Comparison of ENCODE assay signal across 1 cellular context in the genomic region with DNA sequence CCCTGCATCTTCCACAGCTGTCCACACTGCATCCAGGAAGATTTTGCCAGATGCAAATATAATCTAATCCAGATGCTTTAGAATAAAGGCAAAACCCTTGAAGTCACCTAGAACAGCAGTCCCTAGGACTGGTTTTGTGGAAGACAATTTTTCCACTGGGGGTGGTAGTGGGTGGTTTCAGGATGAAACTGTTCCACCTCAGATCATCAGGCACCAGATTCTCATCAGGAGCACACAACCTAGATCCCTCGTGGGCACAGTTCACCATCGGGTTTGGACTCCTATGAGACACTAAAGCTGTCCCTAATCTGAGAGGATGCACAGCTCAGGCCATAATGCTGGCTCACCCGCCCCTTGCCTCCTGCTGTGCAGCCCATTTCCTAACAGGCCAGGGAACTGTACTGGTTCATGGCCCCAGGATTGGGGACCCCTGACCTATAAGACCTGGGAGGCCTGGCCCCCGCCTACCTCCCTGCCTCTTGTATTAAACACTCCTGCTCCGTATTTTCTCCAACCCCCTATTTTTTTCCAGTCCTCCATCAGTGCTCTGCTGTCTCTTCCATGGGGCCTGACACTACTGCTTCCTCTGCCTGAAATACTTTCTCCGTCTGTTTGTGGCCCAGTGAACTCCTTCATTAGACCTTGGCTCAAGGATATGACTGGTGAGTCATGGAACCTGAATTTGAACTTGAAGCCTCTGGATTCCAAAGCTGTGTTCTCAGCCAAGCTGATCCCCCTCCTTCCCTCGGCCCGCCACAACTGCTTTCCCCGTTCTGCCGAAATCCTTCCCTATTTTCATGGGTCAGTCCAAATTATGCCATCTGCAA.
TF ChIP-seq lines count a peak whose summit lies in the region.

No MANE protein-coding gene starts in this region.

TF ChIP-seq in SK-N-SH, 30 proteins besides CTCF, POLR2A, EP300 and RAD21 (continued from another document):
- peak; percentile 59; the same call in 1 of the 2 replicates for TF ChIP-seq MEF2A (IDR thresholded peaks at IDR 0.05; ENCODE audit: borderline replicate concordance, low read depth)
- no peak for TF ChIP-seq RFX5 (IDR thresholded peaks at IDR 0.05; ENCODE audit: low read length)
- TF ChIP-seq NFIC (IDR thresholded peaks at IDR 0.05; ENCODE audit: borderline replicate concordance) = peak; percentile 97
- peak; percentile 96 for TF ChIP-seq TEAD4 (IDR thresholded peaks at IDR 0.05; ENCODE audit: borderline replicate concordance, insufficient read depth)
- TF ChIP-seq, protein P1, sequence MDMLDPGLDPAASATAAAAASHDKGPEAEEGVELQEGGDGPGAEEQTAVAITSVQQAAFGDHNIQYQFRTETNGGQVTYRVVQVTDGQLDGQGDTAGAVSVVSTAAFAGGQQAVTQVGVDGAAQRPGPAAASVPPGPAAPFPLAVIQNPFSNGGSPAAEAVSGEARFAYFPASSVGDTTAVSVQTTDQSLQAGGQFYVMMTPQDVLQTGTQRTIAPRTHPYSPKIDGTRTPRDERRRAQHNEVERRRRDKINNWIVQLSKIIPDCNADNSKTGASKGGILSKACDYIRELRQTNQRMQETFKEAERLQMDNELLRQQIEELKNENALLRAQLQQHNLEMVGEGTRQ (IDR thresholded peaks at IDR 0.05; ENCODE audit: borderline replicate concordance, low read depth, low read length) = no peak
- peak; percentile 91 for TF ChIP-seq POLR2AphosphoS5 (IDR thresholded peaks at IDR 0.05; ENCODE audit: low read depth, low read length)
TF ChIP-seq in SK-N-SH: peak in this region for 15.
